ENCODE assay signal across 17 cellular contexts in genomic region chr2:20200697-20201555, GRCh38. TPM values are rescaled to one million over a fixed set of nuclear protein-coding genes. Genes with fewer than 3 reads are reported as not detected.
A peak's percentile ranks its signal among the peaks of the same experiment; 100 is the strongest.
DNase-seq lines count a peak whose midpoint lies in the region; ATAC-seq and TF ChIP-seq lines count a peak whose summit lies in the region.
"Had no signal": no experiment of that assay in that cellular context is flagged by ENCODE, and none has a peak within 500 bp of the region (broad histone marks: within the 10 kb centered on the region; RNA-seq: fewer than 3 reads in every experiment).

No MANE protein-coding gene starts in this region.

- H3K27ac ChIP-seq in right cardiac atrium (ENCODE audit: low read length) = no peak overlapping the region
- peak overlapping the region; percentile 70 for H3K27ac ChIP-seq in epithelial cell of prostate
- peak overlapping the region; percentile 57 to 99 (median 88) for H3K27ac ChIP-seq in right lobe of liver
- H3K27ac ChIP-seq: BLaER1 had no signal

- peaks cover 0 to 35% (median 7%) of the 10 kb centered on the region in 4 donors for H3K36me3 ChIP-seq in right lobe of liver

- H3K27me3 ChIP-seq in right cardiac atrium (ENCODE audit: control insufficient read depth, insufficient read depth) = no peaks in the 10 kb centered on the region
- no peaks in the 10 kb centered on the region for H3K27me3 ChIP-seq in right lobe of liver
- H3K27me3 ChIP-seq: BLaER1 had no signal

- H3K4me3 ChIP-seq in right cardiac atrium (ENCODE audit: low read length) (no peak overlapping the region), right lobe of liver (peak overlapping the region in 2 of 3 donors; percentile 19 to 44)
- H3K4me3 ChIP-seq: BLaER1, GM23338 had no signal

- TF ChIP-seq CTCF in right lobe of liver (IDR thresholded peaks at IDR 0.05) = no peak

- H3K4me1 ChIP-seq in right cardiac atrium (ENCODE audit: control insufficient read depth, insufficient read depth, low read length) (no peaks in the 10 kb centered on the region), right lobe of liver (peaks cover 0 to 84% (median 40%) of the 10 kb centered on the region in 4 donors)

- intact Hi-C loops in right cardiac atrium (cut with DNase I) (no loop called here), left cardiac atrium (cut with DNase I) (no loop called here), right lobe of liver (cut with DNase I) (no loop called here)

- DNase-seq in right cardiac atrium (peak in 2 of 3 donors; percentile 30 to 34), left cardiac atrium (no peak), epithelial cell of prostate (ENCODE audit: low read depth, low spot score) (no peak), right lobe of liver (peak in 2 of 3 donors; percentile 57 to 82), amniotic stem cell (lab: John Stamatoyannopoulos, UW) (no peak), amygdala (lab: John Stamatoyannopoulos, UW) (no peak), CD1c-positive myeloid dendritic cell (ENCODE audit: extremely low spot score) (no peak), HUDEP-2 (lab: John Stamatoyannopoulos, UW; ENCODE audit: unreplicated experiment in 76 of 76) (no peak)
- DNase-seq: 8988T; Calu3; CD8-positive, alpha-beta T cell; DMS79 treated with DMSO at 0.1 percent for 48 hours; GF-D8; H9 had no signal

- H3K9me3 ChIP-seq in right cardiac atrium (ENCODE audit: control insufficient read depth, low read length) (no peaks in the 10 kb centered on the region), right lobe of liver (no peaks in the 10 kb centered on the region)
- H3K9me3 ChIP-seq: BLaER1 had no signal

- ATAC-seq in right cardiac atrium (no peak), left cardiac atrium (no peak), right lobe of liver (peak; percentile 18 to 46 (median 36))
- ATAC-seq: CD8-positive, alpha-beta T cell; GM23338 had no signal

- TF ChIP-seq POLR2A in right lobe of liver (IDR thresholded peaks at IDR 0.05) = no peak

- 93% methylated on average over 26 of the region's 26 CpGs for WGBS in right cardiac atrium
- 41% methylated on average over 12 of the region's 26 CpGs for WGBS in right lobe of liver (ENCODE audit: insufficient coverage, low coverage, low lambda C conversion rate, missing lambda C conversion rate)

RNA-seq across cellular contexts. Expression of gene SDC1, which starts 24.0 kb away (rescaled TPM):
- total RNA-seq in right cardiac atrium (under 1 TPM; 0.09 to 0.25 (median 0.20) TPM), left cardiac atrium (under 1 TPM; 0.21 to 0.50 TPM), right lobe of liver (100 to 1,000 TPM; 260 to 452 (median 415) TPM)
- 0.23 TPM for polyA plus RNA-seq in right cardiac atrium
- total RNA-seq: CD8-positive, alpha-beta T cell had no signal
- polyA plus RNA-seq: CD14-positive monocyte had no signal

Comparison
In these comparisons a context has a peak if more than half of its experiments do, and no peak if none do; other contexts are left out.
1. DNase-seq: peak in right cardiac atrium (2 of 3) and right lobe of liver (2 of 3); none in left cardiac atrium (single experiment), epithelial cell of prostate (single experiment), amniotic stem cell (single experiment), amygdala (0 of 56), CD1c-positive myeloid dendritic cell (single experiment) and HUDEP-2 (0 of 76).
2. ATAC-seq: peak in right lobe of liver (4 of 4); none in right cardiac atrium (0 of 2) and left cardiac atrium (0 of 2).
3. RNA of gene SDC1, which starts 24.0 kb away (total RNA-seq): 260 to 452 TPM in right lobe of liver; 0.21 to 0.50 TPM in left cardiac atrium and 0.09 to 0.25 TPM in right cardiac atrium; every median in the first group is over 100 times any median in the second.